ENCODE assay signal across 25 cellular contexts in genomic region chr17:78362232-78362631, GRCh38. TPM values are rescaled to one million over a fixed set of nuclear protein-coding genes. Genes with fewer than 3 reads are reported as not detected.
DNase-seq lines count a peak whose midpoint lies in the region; ATAC-seq, FAIRE-seq and TF ChIP-seq lines count a peak whose summit lies in the region.
"Had no signal": no experiment of that assay in that cellular context is flagged by ENCODE, and none has a peak within 500 bp of the region (broad histone marks: within the 10 kb centered on the region; RNA-seq: fewer than 3 reads in every experiment).

No MANE protein-coding gene starts in this region.

- WGBS in K562 (ENCODE audit: insufficient coverage, low coverage, missing lambda C conversion rate), result 53% methylated on average over 1 of the region's 5 CpGs

- peaks cover 17% of the 10 kb centered on the region for H3K36me3 Mint-ChIP-seq in CD4-positive, alpha-beta T cell (ENCODE audit: low read depth)
- peaks cover 8% of the 10 kb centered on the region for H3K36me3 Mint-ChIP-seq in nephron (ENCODE audit: low read depth)
- H3K36me3 Mint-ChIP-seq in HFFc6 (ENCODE audit: low read depth), result peaks cover 16% of the 10 kb centered on the region
- H3K36me3 Mint-ChIP-seq: CD4-positive, CD25-positive, alpha-beta regulatory T cell had no signal

- peaks cover 26 to 55% of the 10 kb centered on the region in 2 experiments for H3K4me1 ChIP-seq in K562 (replicated peaks in 1 of 2; ENCODE audit: control insufficient read depth in 2 of 2, insufficient read depth in 2 of 2, low read length in 2 of 2)
- H3K4me1 ChIP-seq in osteoblast (ENCODE audit: insufficient read depth, low read length), result peaks cover 36% of the 10 kb centered on the region

- intact Hi-C loops in CD4-positive, alpha-beta T cell (cut with DNase I, micrococcal nuclease), result loop anchor here in 1 of 2 experiments (10.0 kb wide), 1 partner anchor 237 kb away; the partner anchor contains the start of gene TMC6
- intact Hi-C loops in K562 (cut with micrococcal nuclease), result loop anchor here (2.0 kb wide), 1 partner anchor 53 kb away; no protein-coding TSS in a partner anchor

- peaks cover 39% of the 10 kb centered on the region for H4K20me1 ChIP-seq in K562 (replicated peaks; ENCODE audit: control insufficient read depth, insufficient read depth, low read length)
- peaks cover 24% of the 10 kb centered on the region for H4K20me1 ChIP-seq in osteoblast (ENCODE audit: insufficient read depth, low read length)

- H3K79me2 ChIP-seq in K562 (ENCODE audit: control insufficient read depth, insufficient read depth, low read length), result peaks cover 31% of the 10 kb centered on the region
- peaks cover 25% of the 10 kb centered on the region for H3K79me2 ChIP-seq in osteoblast (ENCODE audit: insufficient read depth, low read length)

- TF ChIP-seq CTCF in CD4-positive, alpha-beta T cell (IDR thresholded peaks at IDR 0.05), result no peak
- TF ChIP-seq CTCF in K562 (IDR thresholded peaks at IDR 0.05 in 2 of 3, conservative IDR thresholded peaks at IDR 0.05 in 1 of 3; ENCODE audit: insufficient read depth in 2 of 3, low read depth in 1 of 3, low read length in 3 of 3), result no peak
- TF ChIP-seq CTCF in nephron (IDR thresholded peaks at IDR 0.05; ENCODE audit: unreplicated experiment in 3 of 3), result no peak
- no peak for TF ChIP-seq CTCF in osteoblast (IDR thresholded peaks at IDR 0.05; ENCODE audit: extremely low read depth, low read depth, low read length)
- TF ChIP-seq CTCF in HFFc6 (IDR thresholded peaks at IDR 0.05), result no peak

- BruUV-seq in K562 (replicated peaks; lab: Mats Ljungman, UMichigan), result no TSS peak

- H3K9me1 ChIP-seq in K562 (ENCODE audit: control insufficient read depth, insufficient read depth, low read length), result peaks cover 17% of the 10 kb centered on the region

- H3K9me3 Mint-ChIP-seq in CD4-positive, alpha-beta T cell, result no peaks in the 10 kb centered on the region
- no peaks in the 10 kb centered on the region for H3K9me3 Mint-ChIP-seq in nephron
- no peaks in the 10 kb centered on the region for H3K9me3 Mint-ChIP-seq in HFFc6
- H3K9me3 Mint-ChIP-seq: CD4-positive, CD25-positive, alpha-beta regulatory T cell; CD8-positive, alpha-beta memory T cell; GM23338 had no signal

- FAIRE-seq in K562 (lab: Jason Lieb, UNC), result no peak
- FAIRE-seq: A549, D721Med, GM12891, GM18507, H54 had no signal

- CTCF ChIA-PET in CD4-positive, alpha-beta T cell (lab: Charles Lee), result interaction anchor here (2.0 to 5.6 kb wide), 6 partner anchors 15 to 60 kb away, joined by 7 to 40 read pairs (median 19); partner anchors contain the start of gene PGS1
- CTCF ChIA-PET in K562 (lab: Yijun Ruan, JAX; ENCODE audit: low intra/inter-chr PET ratio), result interaction anchor here (2.1 kb wide), 1 partner anchor 73 kb away, joined by 12 read pairs; no protein-coding TSS in a partner anchor

- H3K27ac Mint-ChIP-seq in CD4-positive, alpha-beta T cell, result peak overlapping the region; percentile 24
- H3K27ac Mint-ChIP-seq in nephron, result peak overlapping the region; percentile 44 to 86 (median 58)
- no peak overlapping the region for H3K27ac Mint-ChIP-seq in HFFc6
- H3K27ac Mint-ChIP-seq: B cell had no signal

- DNase-seq in CD4-positive, alpha-beta T cell, result no peak
- DNase-seq in K562 (ENCODE audit: extremely low read depth in 1 of 4, low spot score in 3 of 4) (no peak), osteoblast (ENCODE audit: insufficient read length, low spot score, missing footprints) (peak; percentile 57), GM03348 (ENCODE audit: low spot score) (no peak), HFFc6 (no peak)
- DNase-seq in activated CD8-positive, alpha-beta memory T cell treated with anti-CD3 and anti-CD28 coated beads for 24 hours, result no peak
- DNase-seq: 8988T; CD4-positive, CD25-positive, alpha-beta regulatory T cell; DMS 273 treated with DMSO at 0.1 percent for 48 hours; DMS79; EL; GDM1 had no signal

- H3K4me2 ChIP-seq in K562 (ENCODE audit: insufficient read depth, low read length), result no peak overlapping the region
- H3K4me2 ChIP-seq in osteoblast (ENCODE audit: insufficient read depth, low read length), result no peak overlapping the region
- H3K4me2 ChIP-seq: A549, BLaER1 had no signal

- H3K4me3 Mint-ChIP-seq in CD4-positive, alpha-beta T cell, result peak overlapping the region; percentile 56
- peak overlapping the region in 1 of 3 experiments; percentile 9 for H3K4me3 Mint-ChIP-seq in nephron
- no peak overlapping the region for H3K4me3 Mint-ChIP-seq in HFFc6
- H3K4me3 Mint-ChIP-seq: B cell had no signal

- H3K4me1 Mint-ChIP-seq in CD4-positive, alpha-beta T cell (ENCODE audit: low read depth), result peaks cover 25% of the 10 kb centered on the region
- H3K4me1 Mint-ChIP-seq in nephron, result peaks cover 40% of the 10 kb centered on the region
- H3K4me1 Mint-ChIP-seq in HFFc6 (ENCODE audit: low read depth), result peaks cover 23% of the 10 kb centered on the region

- H2AFZ ChIP-seq in K562 (ENCODE audit: low read depth, low read length) (no peak overlapping the region), osteoblast (ENCODE audit: low read length) (no peak overlapping the region)
- H2AFZ ChIP-seq: GM23338 had no signal

- POLR2A ChIA-PET in CD4-positive, alpha-beta T cell (lab: Charles Lee), result interaction anchor here (1.6 kb wide), 1 partner anchor 19 kb away, joined by 4 read pairs; no protein-coding TSS in a partner anchor
- POLR2A ChIA-PET in K562 (lab: Yijun Ruan, JAX), result interaction anchor here (2.4 kb wide), 1 partner anchor 11 kb away, joined by 8 read pairs; no protein-coding TSS in a partner anchor

- no peak for TF ChIP-seq POLR2A in K562 (conservative IDR thresholded peaks at IDR 0.05)

- H3K4me3 ChIP-seq in K562, result no peak overlapping the region
- no peak overlapping the region for H3K4me3 ChIP-seq in osteoblast (ENCODE audit: insufficient read depth, low read length)
- H3K4me3 ChIP-seq: A549, BLaER1, HAP-1 had no signal

- peaks cover 3% of the 10 kb centered on the region for H3K27me3 ChIP-seq in CD4-positive, alpha-beta T cell (ENCODE audit: control insufficient read depth, insufficient read depth, low read length)
- H3K27me3 ChIP-seq in K562 (ENCODE audit: control insufficient read depth in 2 of 2, insufficient read depth in 2 of 2, low read length in 2 of 2), result peaks cover 2 to 13% of the 10 kb centered on the region in 2 experiments; a peak in 2 of 5 replicates
- H3K27me3 ChIP-seq in osteoblast (ENCODE audit: insufficient read depth, low read length), result no peaks in the 10 kb centered on the region

- H3K9ac ChIP-seq in K562 (ENCODE audit: insufficient read depth in 1 of 2, low read depth in 2 of 2, low read length in 2 of 2), result no peak overlapping the region
- H3K9ac ChIP-seq: BLaER1 had no signal

- TF ChIP-seq EP300 in K562 (IDR thresholded peaks at IDR 0.05; ENCODE audit: low read length), result no peak

- in situ Hi-C loops in K562 (cut with MboI), result no loop called here

- no peaks in the 10 kb centered on the region for H3K9me3 ChIP-seq in CD4-positive, alpha-beta T cell (ENCODE audit: control insufficient read depth, low read length)
- H3K9me3 ChIP-seq in K562 (replicated peaks; ENCODE audit: control insufficient read depth, insufficient read depth, low read depth, low read length) (no peaks in the 10 kb centered on the region), osteoblast (ENCODE audit: low read depth, low read length) (no peaks in the 10 kb centered on the region)
- H3K9me3 ChIP-seq: A549, BLaER1, HAP-1 had no signal

- no peak for ATAC-seq in CD4-positive, alpha-beta T cell (ENCODE audit: poor library complexity)
- no peak for ATAC-seq in K562
- ATAC-seq in HG02970 (IDR thresholded peaks at IDR 0.05; ENCODE audit: low FRiP score, unreplicated experiment), result no peak
- ATAC-seq: A549, GM23338 had no signal

- no peak overlapping the region for H3K27ac ChIP-seq in CD4-positive, alpha-beta T cell (ENCODE audit: low read depth, low read length)
- H3K27ac ChIP-seq in K562 (ENCODE audit: extremely low read depth, low read depth, low read length), result no peak overlapping the region
- H3K27ac ChIP-seq in osteoblast (ENCODE audit: low read depth, low read length), result no peak overlapping the region
- H3K27ac ChIP-seq: BLaER1, C4-2B had no signal

- peaks cover 18% of the 10 kb centered on the region for H3K36me3 ChIP-seq in K562 (ENCODE audit: control insufficient read depth, insufficient read depth, low read length)
- H3K36me3 ChIP-seq in osteoblast (ENCODE audit: insufficient read depth, low read length), result peaks cover 18% of the 10 kb centered on the region
- H3K36me3 ChIP-seq: BLaER1 had no signal

- TF ChIP-seq RAD21 in K562 (CRISPR knock-in tag; conservative IDR thresholded peaks at IDR 0.05 in 1 of 2, IDR thresholded peaks at IDR 0.05 in 1 of 2), result no peak

- no peaks in the 10 kb centered on the region for H3K27me3 Mint-ChIP-seq in CD4-positive, alpha-beta T cell
- H3K27me3 Mint-ChIP-seq in nephron (ENCODE audit: low read depth), result peaks cover 20% of the 10 kb centered on the region
- peaks cover 22% of the 10 kb centered on the region for H3K27me3 Mint-ChIP-seq in HFFc6 (ENCODE audit: insufficient read depth)
- H3K27me3 Mint-ChIP-seq: CD8-positive, alpha-beta memory T cell had no signal

RNA-seq across cellular contexts. Expression of gene SOCS3, which starts 2.4 kb away (rescaled TPM):
- 100 to 1,000 TPM; 414 to 427 TPM for total RNA-seq in CD4-positive, alpha-beta T cell
- total RNA-seq in K562 (2011; cell fraction: chromatin; rRNA removed; ENCODE audit: low replicate concordance), result 20.8 and 58.5 TPM in 2 replicates
- 62.9 and 64.2 TPM in 2 replicates for total RNA-seq in K562 (2011; cell fraction: nucleolus; rRNA removed)
- 32.2 and 39.5 TPM in 2 replicates for total RNA-seq in K562 (2011; cell fraction: nucleoplasm; rRNA removed)
- total RNA-seq in K562 (2014; rRNA removed) (37.3 and 38.9 TPM in 2 replicates), K562 (2014; rRNA removed; fragmentation: Illumina TruSeq; extraction: Trizol) (13.7 and 14.4 TPM in 2 replicates), K562 (2015; rRNA removed; fragmentation: Illumina TruSeq; extraction: Trizol) (10.9 and 12.3 TPM in 2 replicates), K562 (2021) (30.7 and 36.8 TPM in 2 replicates), osteoblast (78.1 and 95.2 TPM in 2 replicates)
- polyA plus RNA-seq in K562 (2011; rRNA removed) (12.7 and 17.9 TPM in 2 replicates), K562 (2014; fragmentation: Illumina TruSeq; extraction: Trizol) (12.5 and 19.4 TPM in 2 replicates), K562 (2014; fragmentation: Nextera tagmentation; extraction: Ambion mirVana) (under 1 TPM; 0.56 to 0.92 TPM), K562 (2014; rRNA removed) (17.5 and 21.9 TPM in 2 replicates)
- 12.3 and 31.5 TPM in 2 replicates for polyA plus RNA-seq in K562 (2011; cell fraction: cytosol; rRNA removed)
- polyA plus RNA-seq in K562 (2011; cell fraction: nucleus; rRNA removed), result 26.9 and 59.7 TPM in 2 replicates
- polyA plus RNA-seq in K562 (2012), result 8.8 and 9.6 TPM in 2 replicates
- polyA minus RNA-seq in K562 (2011; rRNA and poly(A)+ RNA removed), result 12.4 and 23.2 TPM in 2 replicates
- 22.2 and 30.9 TPM in 2 replicates for polyA minus RNA-seq in K562 (2011; cell fraction: cytosol; rRNA and poly(A)+ RNA removed)
- polyA minus RNA-seq in K562 (2011; cell fraction: nucleus; rRNA and poly(A)+ RNA removed), result 23.3 and 27.7 TPM in 2 replicates
- total RNA-seq in HFFc6 (2021; fragmentation: NEBNext Ultra II Directional; extraction: Animal tissue kit (Norgen Biotek cat#: 25700)), result 10 to 100 TPM; 27.4 to 37.2 (median 33.2) TPM

RNA-seq across cellular contexts. Expression of gene PGS1, which starts 16.2 kb away (rescaled TPM):
- total RNA-seq in CD4-positive, alpha-beta T cell, result 10 to 100 TPM; 40.9 to 45.3 TPM
- 72.8 and 169 TPM in 2 replicates for total RNA-seq in K562 (2011; cell fraction: chromatin; rRNA removed; ENCODE audit: low replicate concordance)
- total RNA-seq in K562 (2011; cell fraction: nucleolus; rRNA removed), result 88.1 and 96.7 TPM in 2 replicates
- total RNA-seq in K562 (2011; cell fraction: nucleoplasm; rRNA removed), result 70.5 and 71.8 TPM in 2 replicates
- total RNA-seq in K562 (2014; rRNA removed), result 24.0 and 33.4 TPM in 2 replicates
- 10.7 and 14.0 TPM in 2 replicates for total RNA-seq in K562 (2014; rRNA removed; fragmentation: Illumina TruSeq; extraction: Trizol)
- total RNA-seq in K562 (2015; rRNA removed; fragmentation: Illumina TruSeq; extraction: Trizol), result 16.9 and 20.3 TPM in 2 replicates
- 33.5 and 38.4 TPM in 2 replicates for total RNA-seq in K562 (2021)
- polyA plus RNA-seq in K562 (2011; rRNA removed), result 39.4 and 43.6 TPM in 2 replicates
- polyA plus RNA-seq in K562 (2011; cell fraction: cytosol; rRNA removed), result 36.4 and 45.7 TPM in 2 replicates
- 113 and 149 TPM in 2 replicates for polyA plus RNA-seq in K562 (2011; cell fraction: nucleus; rRNA removed)
- polyA plus RNA-seq in K562 (2012), result 24.6 and 37.9 TPM in 2 replicates
- 22.3 and 27.0 TPM in 2 replicates for polyA plus RNA-seq in K562 (2014; fragmentation: Illumina TruSeq; extraction: Trizol)
- 1 to 10 TPM; 1.3 to 1.8 TPM for polyA plus RNA-seq in K562 (2014; fragmentation: Nextera tagmentation; extraction: Ambion mirVana)
- polyA plus RNA-seq in K562 (2014; rRNA removed), result 29.7 and 36.0 TPM in 2 replicates
- polyA minus RNA-seq in K562 (2011; rRNA and poly(A)+ RNA removed), result 23.3 and 26.9 TPM in 2 replicates
- polyA minus RNA-seq in K562 (2011; cell fraction: cytosol; rRNA and poly(A)+ RNA removed), result 30.8 and 30.9 TPM in 2 replicates
- polyA minus RNA-seq in K562 (2011; cell fraction: nucleus; rRNA and poly(A)+ RNA removed), result 40.8 and 57.1 TPM in 2 replicates
- total RNA-seq in osteoblast, result 34.4 and 39.5 TPM in 2 replicates
- total RNA-seq in HFFc6 (2021; fragmentation: NEBNext Ultra II Directional; extraction: Animal tissue kit (Norgen Biotek cat#: 25700)), result 10 to 100 TPM; 20.2 to 26.1 (median 24.5) TPM
